14 cellular contexts compared by ENCODE assay signal in genomic region chr3:135990903-135991302, GRCh38.
"Had no signal": no experiment of that assay in that cellular context is flagged by ENCODE, and none has a peak within 500 bp of the region (broad histone marks: within the 10 kb centered on the region; RNA-seq: fewer than 3 reads in every experiment).

No MANE protein-coding gene starts in this region.

- H3K36me3 Mint-ChIP-seq: immature natural killer cell; naive thymus-derived CD8-positive, alpha-beta T cell had no signal

- H3K4me1 ChIP-seq: prostate gland had no signal

- H3K9me3 ChIP-seq: mucosa of descending colon, neutrophil, prostate gland, tibial nerve had no signal

- H3K36me3 ChIP-seq: neutrophil, prostate gland, tibial nerve had no signal

- H3K4me1 Mint-ChIP-seq: activated B cell treated with CpG ODN at 0.5 μM for 24 hours; activated CD4-positive, alpha-beta T cell treated with anti-CD3 and anti-CD28 coated beads, Interleukin-2, amount 10 ng/mL, durations not matched to agents 24 days and 14 days had no signal

- H3K4me3 Mint-ChIP-seq: activated B cell treated with CpG ODN at 0.5 μM for 24 hours; activated CD4-positive, alpha-beta T cell treated with anti-CD3 and anti-CD28 coated beads, Interleukin-2, amount 10 ng/mL, durations not matched to agents 24 days and 14 days; activated naive CD4-positive, alpha-beta T cell treated with anti-CD3 and anti-CD28 coated beads for 36 hours; immature natural killer cell; naive thymus-derived CD8-positive, alpha-beta T cell had no signal

- H3K27ac Mint-ChIP-seq: activated B cell treated with CpG ODN at 0.5 μM for 24 hours; activated CD4-positive, alpha-beta T cell treated with anti-CD3 and anti-CD28 coated beads, Interleukin-2, amount 10 ng/mL, durations not matched to agents 24 days and 14 days; activated naive CD4-positive, alpha-beta T cell treated with anti-CD3 and anti-CD28 coated beads for 36 hours; naive thymus-derived CD8-positive, alpha-beta T cell had no signal

- H3K4me3 ChIP-seq: mucosa of descending colon, prostate gland, tibial nerve had no signal

- H3K27ac ChIP-seq: neutrophil, prostate gland had no signal

- H3K9me3 Mint-ChIP-seq: activated B cell treated with CpG ODN at 0.5 μM for 24 hours; activated CD4-positive, alpha-beta T cell treated with anti-CD3 and anti-CD28 coated beads, Interleukin-2, amount 10 ng/mL, durations not matched to agents 24 days and 14 days; activated naive CD4-positive, alpha-beta T cell treated with anti-CD3 and anti-CD28 coated beads for 36 hours had no signal

- DNase-seq: activated B cell treated with CpG ODN at 0.5 μM for 24 hours; activated CD4-positive, alpha-beta T cell treated with anti-CD3 and anti-CD28 coated beads, Interleukin-2, amount 10 ng/mL, durations not matched to agents 24 days and 14 days; activated CD8-positive, alpha-beta memory T cell treated with anti-CD3 and anti-CD28 coated beads for 24 hours; activated naive CD4-positive, alpha-beta T cell treated with anti-CD3 and anti-CD28 coated beads for 36 hours; effector CD4-positive, alpha-beta T cell; immature natural killer cell; mucosa of descending colon; naive thymus-derived CD8-positive, alpha-beta T cell; SHP77 treated with DMSO at 0.1 percent for 48 hours; stimulated activated CD4-positive, alpha-beta T cell treated with anti-CD3 and anti-CD28 coated beads, Interleukin-15, amount 100 ng/mL, for 24 hours; T-helper 2 cell had no signal

- H3K27me3 ChIP-seq: neutrophil, tibial nerve had no signal

- ATAC-seq: mucosa of descending colon; naive thymus-derived CD8-positive, alpha-beta T cell had no signal
